ENCODE assay signal across 8 cellular contexts in genomic region chr10:77636967-77637473, GRCh38. TPM values are rescaled to one million over a fixed set of nuclear protein-coding genes. Genes with fewer than 3 reads are reported as not detected.
DNase-seq lines count a peak whose midpoint lies in the region; ATAC-seq, FAIRE-seq and TF ChIP-seq lines count a peak whose summit lies in the region.

No MANE protein-coding gene starts in this region.

- no peak overlapping the region for H4K8ac ChIP-seq in mesendoderm (ENCODE audit: low read depth, low read length)

- H3K9me3 ChIP-seq in liver (ENCODE audit: control insufficient read depth in 4 of 4, low read length in 3 of 4): no peaks in the 10 kb centered on the region
- H3K9me3 ChIP-seq in HepG2 (ENCODE audit: low read length): no peaks in the 10 kb centered on the region
- H3K9me3 ChIP-seq in aorta (ENCODE audit: control insufficient read depth, low read length): no peaks in the 10 kb centered on the region

- peaks cover 70% of the 10 kb centered on the region for H3K27me3 Mint-ChIP-seq in activated CD4-positive, alpha-beta memory T cell treated with anti-CD3 and anti-CD28 coated beads, Interleukin-2, amount 10 ng/mL, durations not matched to agents 7 days and 5 days

- H3K27ac ChIP-seq in liver (ENCODE audit: low read depth in 1 of 2, low read length in 2 of 2) (no peak overlapping the region), HepG2 (ENCODE audit: extremely low read length, insufficient read depth, low read length) (no peak overlapping the region), caudate nucleus (ENCODE audit: low read depth, low read length) (peak overlapping the region; percentile 60), mesendoderm (ENCODE audit: low read depth, low read length) (no peak overlapping the region), aorta (ENCODE audit: low read depth in 1 of 2, low read length in 2 of 2) (peak overlapping the region; percentile 29 to 70)

- no peak for TF ChIP-seq EP300 in HepG2 (IDR thresholded peaks at IDR 0.05; ENCODE audit: low read depth in 2 of 2, low read length in 2 of 2)
- no peak for TF ChIP-seq EP300 in HepG2 (CRISPR knock-in tag; IDR thresholded peaks at IDR 0.05; ENCODE audit: borderline replicate concordance)

- CTCF ChIA-PET in HepG2 (lab: Yijun Ruan, JAX; ENCODE audit: low intra/inter-chr PET ratio, low total read pairs): no interaction called here
- CTCF ChIA-PET in activated CD4-positive, alpha-beta memory T cell treated with anti-CD3 and anti-CD28 coated beads, Interleukin-2, amount 10 ng/mL, durations not matched to agents 7 days and 5 days (lab: Charles Lee): no interaction called here

- no peak overlapping the region for H2AFZ ChIP-seq in HepG2 (ENCODE audit: low read length)

- TF ChIP-seq CTCF in liver (IDR thresholded peaks at IDR 0.05; ENCODE audit: low read depth, low read length, missing input control): no peak
- no peak for TF ChIP-seq CTCF in HepG2 (CRISPR knock-in tag; IDR thresholded peaks at IDR 0.05)

- H4K20me1 ChIP-seq in HepG2 (ENCODE audit: insufficient read depth, low read length): no peaks in the 10 kb centered on the region

- no peaks in the 10 kb centered on the region for H3K36me3 Mint-ChIP-seq in activated CD4-positive, alpha-beta memory T cell treated with anti-CD3 and anti-CD28 coated beads, Interleukin-2, amount 10 ng/mL, durations not matched to agents 7 days and 5 days (ENCODE audit: low read depth)

- no peaks in the 10 kb centered on the region for H3K9me3 Mint-ChIP-seq in activated CD4-positive, alpha-beta memory T cell treated with anti-CD3 and anti-CD28 coated beads, Interleukin-2, amount 10 ng/mL, durations not matched to agents 7 days and 5 days

- no peak overlapping the region for H3K27ac Mint-ChIP-seq in activated CD4-positive, alpha-beta memory T cell treated with anti-CD3 and anti-CD28 coated beads, Interleukin-2, amount 10 ng/mL, durations not matched to agents 7 days and 5 days

- no peak overlapping the region for H2BK5ac ChIP-seq in mesendoderm (ENCODE audit: low read length)

- H3K79me2 ChIP-seq in HepG2 (ENCODE audit: insufficient read depth, low read length): no peaks in the 10 kb centered on the region
- no peaks in the 10 kb centered on the region for H3K79me2 ChIP-seq in mesendoderm (ENCODE audit: control insufficient read depth, insufficient read depth, low read length)

- H2AK5ac ChIP-seq in mesendoderm (ENCODE audit: low read length): no peak overlapping the region

- no peak overlapping the region for H2BK15ac ChIP-seq in mesendoderm (replicated peaks; ENCODE audit: low read depth)

- FAIRE-seq in HepG2 (lab: Jason Lieb, UNC): no peak

- H3K56ac ChIP-seq in mesendoderm (ENCODE audit: low read length): peak overlapping the region; percentile 42

- H3K9ac ChIP-seq in liver (ENCODE audit: low read depth in 1 of 2, low read length in 2 of 2) (no peak overlapping the region), HepG2 (ENCODE audit: insufficient read depth, low read depth, low read length) (no peak overlapping the region), mesendoderm (ENCODE audit: low read length) (peak overlapping the region; percentile 11)

- in situ Hi-C loops in HepG2 (cut with HindIII; ENCODE audit: extremely low pct_ligation_motif_present, low pct_unique_long_range_greater_than_20kb): no loop called here

- TF ChIP-seq POLR2A in HepG2 (IDR thresholded peaks at IDR 0.05; ENCODE audit: insufficient read depth in 1 of 2, low read depth in 2 of 2, low read length in 2 of 2): no peak

- peaks cover 0 to 6% (median 0%) of the 10 kb centered on the region in 4 donors for H3K27me3 ChIP-seq in liver (ENCODE audit: control insufficient read depth in 4 of 4, insufficient read depth in 4 of 4, low read length in 3 of 4)
- H3K27me3 ChIP-seq in HepG2 (ENCODE audit: control insufficient read depth in 1 of 2, insufficient read depth in 2 of 2, low read length in 2 of 2): peaks cover 4 to 30% of the 10 kb centered on the region in 2 experiments; a peak in 4 of 5 replicates
- peaks cover 44% of the 10 kb centered on the region for H3K27me3 ChIP-seq in mesendoderm (ENCODE audit: insufficient read depth, low read length, poor library complexity)
- H3K27me3 ChIP-seq in aorta (ENCODE audit: control insufficient read depth in 1 of 2, insufficient read depth in 2 of 2, low read length in 1 of 2): no peaks in the 10 kb centered on the region

- no peak overlapping the region for H3K4ac ChIP-seq in mesendoderm (ENCODE audit: low read depth, low read length)

- no peak overlapping the region for H3K23ac ChIP-seq in mesendoderm (ENCODE audit: low read length)

- no peak for TF ChIP-seq RAD21 in liver (IDR thresholded peaks at IDR 0.05)
- no peak for TF ChIP-seq RAD21 in HepG2 (CRISPR knock-in tag; IDR thresholded peaks at IDR 0.05)

- no TSS peak for BruUV-seq in HepG2 (replicated peaks; lab: Mats Ljungman, UMichigan)

- H3K4me3 Mint-ChIP-seq in activated CD4-positive, alpha-beta memory T cell treated with anti-CD3 and anti-CD28 coated beads, Interleukin-2, amount 10 ng/mL, durations not matched to agents 7 days and 5 days: no peak overlapping the region

- H3K4me1 Mint-ChIP-seq in activated CD4-positive, alpha-beta memory T cell treated with anti-CD3 and anti-CD28 coated beads, Interleukin-2, amount 10 ng/mL, durations not matched to agents 7 days and 5 days: no peaks in the 10 kb centered on the region

- 4% methylated on average over 52 of the region's 52 CpGs for WGBS in liver
- WGBS in HepG2 (ENCODE audit: low lambda C conversion rate): 33% methylated on average over 40 of the region's 52 CpGs
- no CpG with 5 or more reads among the region's 52 CpGs for WGBS in mesendoderm (ENCODE audit: extremely low coverage, insufficient coverage, low lambda C conversion rate)
- WGBS in aorta, 2 donors: 1% methylated on average over 52 of the region's 52 CpGs

- H3K36me3 ChIP-seq in liver (ENCODE audit: control insufficient read depth in 4 of 4, insufficient read depth in 3 of 4, low read depth in 1 of 4, low read length in 3 of 4) (no peaks in the 10 kb centered on the region), HepG2 (replicated peaks in 1 of 2; ENCODE audit: control insufficient read depth in 1 of 2, insufficient read depth in 2 of 2, low read length in 2 of 2) (no peaks in the 10 kb centered on the region), mesendoderm (ENCODE audit: control insufficient read depth, insufficient read depth, low read length) (no peaks in the 10 kb centered on the region), aorta (ENCODE audit: control insufficient read depth in 1 of 2, insufficient read depth in 2 of 2, low read length in 1 of 2) (no peaks in the 10 kb centered on the region)

- no peak overlapping the region for H2BK120ac ChIP-seq in mesendoderm (ENCODE audit: low read depth, low read length)

- no peak overlapping the region for H3K4me2 ChIP-seq in HepG2 (ENCODE audit: low read depth, low read length)
- H3K4me2 ChIP-seq in mesendoderm (ENCODE audit: low read length): peak overlapping the region; percentile 89

- H4K5ac ChIP-seq in mesendoderm (ENCODE audit: low read length): no peak overlapping the region

- H3K18ac ChIP-seq in mesendoderm (ENCODE audit: low read length): no peak overlapping the region

- H3K79me1 ChIP-seq in mesendoderm (ENCODE audit: low read length): no peaks in the 10 kb centered on the region

- intact Hi-C loops in HepG2 (cut with micrococcal nuclease; ENCODE audit: unreplicated experiment): no loop called here
- intact Hi-C loops in aorta (cut with DNase I): loop anchor here (5.0 to 10.0 kb wide), 6 partner anchors 82 to 385 kb away; no protein-coding TSS in a partner anchor

- peaks cover 7 to 37% (median 25%) of the 10 kb centered on the region in 4 donors for H3K4me1 ChIP-seq in liver (ENCODE audit: control insufficient read depth in 4 of 4, insufficient read depth in 4 of 4, low read length in 3 of 4)
- H3K4me1 ChIP-seq in HepG2 (ENCODE audit: insufficient read depth, low read length): no peaks in the 10 kb centered on the region
- no peaks in the 10 kb centered on the region for H3K4me1 ChIP-seq in mesendoderm (ENCODE audit: control insufficient read depth, low read depth, low read length)
- peaks cover 0 to 8% of the 10 kb centered on the region in 2 donors for H3K4me1 ChIP-seq in aorta (ENCODE audit: control insufficient read depth in 1 of 2, insufficient read depth in 2 of 2, low read length in 2 of 2)

- DNase-seq in HepG2 (ENCODE audit: low spot score): no peak
- peak in 7 of 61 donors; percentile 26 to 59 (median 47) for DNase-seq in caudate nucleus (lab: John Stamatoyannopoulos, UW)
- DNase-seq in mesendoderm: peak; percentile 13
- DNase-seq in aorta: peak; percentile 56 to 81
- no peak for DNase-seq in GM19238 (ENCODE audit: insufficient read length, low spot score)
- DNase-seq in Kasumi-1 (lab: John Stamatoyannopoulos, UW): no peak
- no peak for DNase-seq in activated CD4-positive, alpha-beta memory T cell treated with anti-CD3 and anti-CD28 coated beads, Interleukin-2, amount 10 ng/mL, durations not matched to agents 7 days and 5 days

- POLR2A ChIA-PET in HepG2 (lab: Yijun Ruan, JAX): no interaction called here
- POLR2A ChIA-PET in activated CD4-positive, alpha-beta memory T cell treated with anti-CD3 and anti-CD28 coated beads, Interleukin-2, amount 10 ng/mL, durations not matched to agents 7 days and 5 days (lab: Charles Lee): no interaction called here

- peak overlapping the region; percentile 64 to 81 (median 77) for H3K4me3 ChIP-seq in liver (ENCODE audit: low read depth in 1 of 3, low read length in 3 of 3)
- no peak overlapping the region for H3K4me3 ChIP-seq in HepG2 (replicated peaks in 1 of 3; ENCODE audit: insufficient read depth in 1 of 3, low read depth in 2 of 3, low read length in 3 of 3)
- H3K4me3 ChIP-seq in mesendoderm (ENCODE audit: low read length): peak overlapping the region; percentile 51
- peak overlapping the region; percentile 77 to 94 for H3K4me3 ChIP-seq in aorta (ENCODE audit: low read length in 2 of 2)

- ATAC-seq in HepG2 (no peak), aorta (ENCODE audit: low FRiP score) (peak; percentile 28)

RNA-seq across cellular contexts. Expression of gene KCNMA1, which starts 0.6 kb away (rescaled TPM):
- total RNA-seq in liver (1 to 10 TPM; 2.5 to 9.7 TPM), HepG2 (2016; rRNA removed; fragmentation: Illumina TruSeq; extraction: Trizol) (0.02 TPM in 1 of 2 replicates, not detected in the other), aorta (100 to 1,000 TPM; 144 to 163 TPM)
- polyA plus RNA-seq in liver (1 to 10 TPM; 2.9 to 6.6 TPM), HepG2 (2011; rRNA removed) (not detected in 2 replicates), aorta (100 to 1,000 TPM in 1 of 2 donors, 10 to 100 TPM in 1; 36.8 to 106 TPM)
- total RNA-seq in HepG2 (2016; cell fraction: cytosol; rRNA removed; fragmentation: Illumina TruSeq; extraction: Trizol; ENCODE audit: low read depth): not detected in 2 replicates
- not detected in 2 replicates for total RNA-seq in HepG2 (2016; cell fraction: insoluble cytoplasmic fraction; rRNA removed; fragmentation: Illumina TruSeq; extraction: Trizol)
- not detected in 2 replicates for total RNA-seq in HepG2 (2016; cell fraction: membrane; rRNA removed; fragmentation: Illumina TruSeq; extraction: Trizol)
- total RNA-seq in HepG2 (2016; cell fraction: nucleus; rRNA removed; fragmentation: Illumina TruSeq; extraction: Trizol): not detected in 2 replicates
- not detected in 2 replicates for polyA plus RNA-seq in HepG2 (2011; cell fraction: cytosol; rRNA removed)
- polyA plus RNA-seq in HepG2 (2011; cell fraction: nucleus; rRNA removed): 0.07 TPM in 1 of 2 replicates, not detected in the other
- polyA plus RNA-seq in HepG2 (2012): not detected in 2 replicates
- not detected in 2 replicates for polyA plus RNA-seq in HepG2 (2016; cell fraction: cytosol; fragmentation: Illumina TruSeq; extraction: Trizol; ENCODE audit: low read depth)
- not detected in 2 replicates for polyA plus RNA-seq in HepG2 (2016; cell fraction: insoluble cytoplasmic fraction; fragmentation: Illumina TruSeq; extraction: Trizol; ENCODE audit: low read depth)
- not detected in 2 replicates for polyA plus RNA-seq in HepG2 (2016; cell fraction: membrane; fragmentation: Illumina TruSeq; extraction: Trizol; ENCODE audit: low read depth)
- polyA plus RNA-seq in HepG2 (2016; cell fraction: nucleus; fragmentation: Illumina TruSeq; extraction: Trizol; ENCODE audit: insufficient read depth, low read depth): not detected in 2 replicates
- 0.28 TPM in 1 of 2 replicates, not detected in the other for polyA minus RNA-seq in HepG2 (2011; rRNA and poly(A)+ RNA removed; ENCODE audit: low replicate concordance)
- not detected in 2 replicates for polyA minus RNA-seq in HepG2 (2011; cell fraction: cytosol; rRNA and poly(A)+ RNA removed)
- not detected in 2 replicates for polyA minus RNA-seq in HepG2 (2011; cell fraction: nucleus; rRNA and poly(A)+ RNA removed)
- 1.4 TPM for polyA plus RNA-seq in mesendoderm (2013, experiment 1 of 2)
- polyA plus RNA-seq in mesendoderm (2013, experiment 2 of 2): 1.9 TPM
- under 1 TPM; 0.25 to 0.38 TPM for total RNA-seq in activated CD4-positive, alpha-beta memory T cell treated with anti-CD3 and anti-CD28 coated beads, Interleukin-2, amount 10 ng/mL, durations not matched to agents 7 days and 5 days

Comparison
In these comparisons a context has a peak if more than half of its experiments do, and no peak if none do; other contexts are left out.
1. H3K4me3 ChIP-seq: peak in liver (3 of 3), mesendoderm (single experiment) and aorta (2 of 2); none in HepG2 (0 of 3).
2. H3K27ac ChIP-seq: peak in caudate nucleus (single experiment) and aorta (2 of 2); none in liver (0 of 2), HepG2 (single experiment) and mesendoderm (single experiment).
3. DNase-seq: peak in mesendoderm (single experiment) and aorta (2 of 2); none in HepG2 (single experiment), GM19238 (single experiment), Kasumi-1 (0 of 2) and activated CD4-positive, alpha-beta memory T cell treated with anti-CD3 and anti-CD28 coated beads, Interleukin-2, amount 10 ng/mL, durations not matched to agents 7 days and 5 days (single experiment).
4. RNA of gene KCNMA1, which starts 0.6 kb away (total RNA-seq): 144 to 163 TPM in aorta; 2.5 to 9.7 TPM in liver, 0.25 to 0.38 TPM in activated CD4-positive, alpha-beta memory T cell treated with anti-CD3 and anti-CD28 coated beads, Interleukin-2, amount 10 ng/mL, durations not matched to agents 7 days and 5 days and 0.02 TPM in HepG2; every median in the first group is over 10 times any median in the second.